Comparison of ENCODE assay signal across 1 cellular context in the genomic region with DNA sequence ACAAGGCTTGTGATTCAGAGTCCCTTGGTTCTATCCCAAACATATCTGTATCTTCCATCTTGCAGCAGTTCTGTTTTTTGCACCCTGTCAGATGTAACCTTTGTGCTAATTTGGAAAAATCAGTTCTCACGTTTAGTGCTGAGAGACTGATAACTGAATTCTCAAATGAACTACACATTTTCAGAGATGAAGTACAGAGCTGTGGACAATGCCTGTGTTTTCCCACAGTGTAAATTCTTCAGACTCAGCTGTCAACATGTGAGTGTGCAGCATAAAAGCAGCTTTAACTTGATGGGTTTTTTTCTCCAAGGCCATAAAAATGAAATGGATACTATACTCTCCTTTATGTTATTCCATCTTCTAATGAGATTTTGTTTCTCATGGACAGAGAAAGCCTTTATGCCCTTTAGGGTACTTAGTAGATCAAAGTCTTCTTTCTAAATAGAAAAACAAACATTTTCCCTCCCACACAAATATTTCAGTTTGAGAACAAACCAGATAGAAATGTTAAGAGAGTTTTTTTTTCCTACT.
TF ChIP-seq lines count a peak whose summit lies in the region.

No MANE protein-coding gene starts in this region.

TF ChIP-seq in IMR-90, 13 proteins besides CTCF, POLR2A, EP300 and RAD21 (continued from another document):
- TF ChIP-seq RFX5 (IDR thresholded peaks at IDR 0.05; ENCODE audit: low read depth, low read length) (no peak), NFE2L2 (IDR thresholded peaks at IDR 0.05; ENCODE audit: low read depth, low read length) (no peak), MAZ (IDR thresholded peaks at IDR 0.05; ENCODE audit: borderline replicate concordance, low read depth, low read length) (no peak), RCOR1 (IDR thresholded peaks at IDR 0.05; ENCODE audit: insufficient replicate concordance, low read length) (no peak), MAFK (IDR thresholded peaks at IDR 0.05; ENCODE audit: low read depth, low read length) (no peak), BHLHE40 (IDR thresholded peaks at IDR 0.05; ENCODE audit: low read depth, low read length) (no peak), CHD1 (IDR thresholded peaks at IDR 0.05; ENCODE audit: low read depth, low read length) (no peak), FOS (IDR thresholded peaks at IDR 0.05; ENCODE audit: low read depth, low read length) (no peak)
- TF ChIP-seq, protein P1, sequence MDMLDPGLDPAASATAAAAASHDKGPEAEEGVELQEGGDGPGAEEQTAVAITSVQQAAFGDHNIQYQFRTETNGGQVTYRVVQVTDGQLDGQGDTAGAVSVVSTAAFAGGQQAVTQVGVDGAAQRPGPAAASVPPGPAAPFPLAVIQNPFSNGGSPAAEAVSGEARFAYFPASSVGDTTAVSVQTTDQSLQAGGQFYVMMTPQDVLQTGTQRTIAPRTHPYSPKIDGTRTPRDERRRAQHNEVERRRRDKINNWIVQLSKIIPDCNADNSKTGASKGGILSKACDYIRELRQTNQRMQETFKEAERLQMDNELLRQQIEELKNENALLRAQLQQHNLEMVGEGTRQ (IDR thresholded peaks at IDR 0.05; ENCODE audit: low read depth, low read length): no peak
